ENCODE assay signal across 15 cellular contexts in genomic region chr17:61009619-61010018, GRCh38.
A peak's percentile ranks its signal among the peaks of the same experiment; 100 is the strongest.
DNase-seq lines count a peak whose midpoint lies in the region; ATAC-seq and TF ChIP-seq lines count a peak whose summit lies in the region.
"Had no signal": no experiment of that assay in that cellular context is flagged by ENCODE, and none has a peak within 500 bp of the region (broad histone marks: within the 10 kb centered on the region; RNA-seq: fewer than 3 reads in every experiment).

No MANE protein-coding gene starts in this region.

- DNase-seq in DMS153 treated with DMSO at 0.1 percent for 48 hours (lab: John Stamatoyannopoulos, UW; ENCODE audit: unreplicated experiment) = peak; percentile 4
- no peak for DNase-seq in DMS153 (lab: John Stamatoyannopoulos, UW)
- DNase-seq in IMR-90 = peak; percentile 42
- DNase-seq in brain microvascular endothelial cell = peak; percentile 39
- DNase-seq in myocyte (ENCODE audit: low read depth) = peak; percentile 6
- no peak for DNase-seq in T-helper 2 cell treated with Interferon-gamma antibody and Interleukin-4, amounts not matched to agents 5 μg/mL and 100 μg/mL, for 36 hours (ENCODE audit: low spot score)
- no peak for DNase-seq in GM19238 (ENCODE audit: insufficient read length, low spot score)
- DNase-seq: 8988T, Caco-2, hypothalamus, NCI-H146, sigmoid colon, testis had no signal

- CTCF ChIA-PET in IMR-90 (lab: Yijun Ruan, JAX) = interaction anchor here (0.6 kb wide), 1 partner anchor 254 kb away, joined by 3 read pairs; no protein-coding TSS in a partner anchor

- H2BK20ac ChIP-seq in IMR-90 (ENCODE audit: low read depth, low read length) = no peak overlapping the region

- no peak overlapping the region for H2BK120ac ChIP-seq in IMR-90 (ENCODE audit: low read depth, low read length)

- TF ChIP-seq POLR2A in IMR-90 (IDR thresholded peaks at IDR 0.05; ENCODE audit: low read depth, low read length) = no peak

- H2BK5ac ChIP-seq in IMR-90 (ENCODE audit: low read depth, low read length, poor library complexity, severe bottlenecking) = no peak overlapping the region

- H4K8ac ChIP-seq in IMR-90 (ENCODE audit: low read depth in 2 of 2, low read length in 2 of 2) = no peak overlapping the region

- no peak overlapping the region for H3K4me3 ChIP-seq in IMR-90 (ENCODE audit: insufficient read depth, low read depth, low read length)
- H3K4me3 ChIP-seq in brain microvascular endothelial cell (ENCODE audit: low read depth, low read length) = no peak overlapping the region
- H3K4me3 ChIP-seq: sigmoid colon, testis had no signal

- H3K27ac ChIP-seq in IMR-90 (ENCODE audit: insufficient read depth, low read length) (no peak overlapping the region), brain microvascular endothelial cell (no peak overlapping the region)
- H3K27ac ChIP-seq: sigmoid colon had no signal

- H3K9me3 Mint-ChIP-seq in T-helper 2 cell treated with Interferon-gamma antibody and Interleukin-4, amounts not matched to agents 5 μg/mL and 100 μg/mL, for 36 hours = no peaks in the 10 kb centered on the region

- BruUV-seq in IMR-90 (replicated peaks; lab: Mats Ljungman, UMichigan) = no TSS peak

- H3K4me3 Mint-ChIP-seq in T-helper 2 cell treated with Interferon-gamma antibody and Interleukin-4, amounts not matched to agents 5 μg/mL and 100 μg/mL, for 36 hours = no peak overlapping the region
- H3K4me3 Mint-ChIP-seq: activated naive CD8-positive, alpha-beta T cell had no signal

- no peaks in the 10 kb centered on the region for H3K36me3 Mint-ChIP-seq in T-helper 2 cell treated with Interferon-gamma antibody and Interleukin-4, amounts not matched to agents 5 μg/mL and 100 μg/mL, for 36 hours (ENCODE audit: low read depth)

- in situ Hi-C loops in IMR-90 (cut with MboI; ENCODE audit: low sequenced_read_pairs) (no loop called here), brain microvascular endothelial cell (cut with HindIII; ENCODE audit: low pct_ligation_motif_present, low sequenced_read_pairs) (no loop called here)

- WGBS in IMR-90 (ENCODE audit: extremely low coverage in 2 of 2, insufficient read length in 1 of 2), 2 experiments = no CpG with 5 or more reads among the region's 1 CpG

- H3K27me3 ChIP-seq in IMR-90 (ENCODE audit: control insufficient read depth, insufficient read depth, low read length) = no peaks in the 10 kb centered on the region
- H3K27me3 ChIP-seq in brain microvascular endothelial cell (replicated peaks) = no peaks in the 10 kb centered on the region
- H3K27me3 ChIP-seq: sigmoid colon, testis had no signal

- H4K5ac ChIP-seq in IMR-90 (ENCODE audit: low read depth, low read length) = no peak overlapping the region

- H3K79me1 ChIP-seq in IMR-90 (ENCODE audit: low read depth in 1 of 2, low read length in 2 of 2) = no peaks in the 10 kb centered on the region

- 0 out of 2 replicates have a peak, but pooled peaks cover 1% of the 10 kb centered on the region for H3K4me1 ChIP-seq in IMR-90 (ENCODE audit: control insufficient read depth, insufficient read depth, low read length)
- H3K4me1 ChIP-seq: Caco-2, sigmoid colon, testis had no signal

- H3K9me1 ChIP-seq in IMR-90 (ENCODE audit: insufficient read depth, low read length) = peaks cover 3% of the 10 kb centered on the region; the same call in 1 of the 2 replicates

- H3K56ac ChIP-seq in IMR-90 (ENCODE audit: extremely low read depth, insufficient read depth, low read length) = no peak overlapping the region

- H4K91ac ChIP-seq in IMR-90 (ENCODE audit: insufficient read depth, low read depth, low read length) = no peak overlapping the region

- no peak overlapping the region for H3K14ac ChIP-seq in IMR-90 (replicated peaks; ENCODE audit: low read depth, low read length)

- no peak overlapping the region for H2AK9ac ChIP-seq in IMR-90 (replicated peaks; ENCODE audit: low read depth, low read length, poor library complexity)

- no peak overlapping the region for H3K4me2 ChIP-seq in IMR-90 (ENCODE audit: low read depth, low read length)

- no peaks in the 10 kb centered on the region for H4K20me1 ChIP-seq in IMR-90 (ENCODE audit: insufficient read depth, low read length)

- H3K4me1 Mint-ChIP-seq in T-helper 2 cell treated with Interferon-gamma antibody and Interleukin-4, amounts not matched to agents 5 μg/mL and 100 μg/mL, for 36 hours (ENCODE audit: low read depth) = no peaks in the 10 kb centered on the region

- H3K27me3 Mint-ChIP-seq in T-helper 2 cell treated with Interferon-gamma antibody and Interleukin-4, amounts not matched to agents 5 μg/mL and 100 μg/mL, for 36 hours (ENCODE audit: low read depth) = no peaks in the 10 kb centered on the region

- ATAC-seq in IMR-90 (ENCODE audit: low read depth) (no peak), HG02852 (IDR thresholded peaks at IDR 0.05; ENCODE audit: unreplicated experiment) (no peak)

- POLR2A ChIA-PET in IMR-90 (lab: Charles Lee; ENCODE audit: unreplicated experiment) = no interaction called here

- TF ChIP-seq RAD21 in IMR-90 (IDR thresholded peaks at IDR 0.05; ENCODE audit: low read length) = no peak

- H3K9me3 ChIP-seq in IMR-90 (ENCODE audit: control insufficient read depth, insufficient read depth, low read length) = no peaks in the 10 kb centered on the region
- H3K9me3 ChIP-seq: Caco-2, sigmoid colon, testis had no signal

- no peak overlapping the region for H2BK15ac ChIP-seq in IMR-90 (ENCODE audit: low read depth, low read length)

- intact Hi-C loops in IMR-90 (cut with micrococcal nuclease) = no loop called here

- no peak overlapping the region for H2AFZ ChIP-seq in IMR-90 (replicated peaks; ENCODE audit: low read length, poor library complexity)

- H2AK5ac ChIP-seq in IMR-90 (ENCODE audit: low read depth, low read length) = no peak overlapping the region

- H3K36me3 ChIP-seq in IMR-90 (ENCODE audit: control insufficient read depth, insufficient read depth, low read length) (no peaks in the 10 kb centered on the region), brain microvascular endothelial cell (replicated peaks) (no peaks in the 10 kb centered on the region)
- H3K36me3 ChIP-seq: sigmoid colon had no signal

- H3K9ac ChIP-seq in IMR-90 (ENCODE audit: low read depth, low read length) = no peak overlapping the region

- no peak overlapping the region for H3K18ac ChIP-seq in IMR-90 (ENCODE audit: low read depth, low read length)

- H3K23ac ChIP-seq in IMR-90 (ENCODE audit: low read depth, low read length) = no peak overlapping the region

- no peak overlapping the region for H3K4ac ChIP-seq in IMR-90 (ENCODE audit: low read depth, low read length)

- no peak for TF ChIP-seq CTCF in IMR-90 (conservative IDR thresholded peaks at IDR 0.05; ENCODE audit: low read depth, low read length)
- TF ChIP-seq CTCF in brain microvascular endothelial cell (IDR thresholded peaks at IDR 0.05; ENCODE audit: low read depth, low read length, missing control alignments) = no peak

- dilution Hi-C loops in IMR-90 (cut with HindIII; ENCODE audit: low sequenced_read_pairs, unreplicated experiment) = no loop called here

- H3K27ac Mint-ChIP-seq in T-helper 2 cell treated with Interferon-gamma antibody and Interleukin-4, amounts not matched to agents 5 μg/mL and 100 μg/mL, for 36 hours = no peak overlapping the region
- H3K27ac Mint-ChIP-seq: activated naive CD8-positive, alpha-beta T cell had no signal

TF ChIP-seq in IMR-90, 13 proteins besides CTCF, POLR2A, EP300 and RAD21:
- TF ChIP-seq FOS (IDR thresholded peaks at IDR 0.05; ENCODE audit: low read depth, low read length) (no peak), RFX5 (IDR thresholded peaks at IDR 0.05; ENCODE audit: low read depth, low read length) (no peak), RCOR1 (IDR thresholded peaks at IDR 0.05; ENCODE audit: insufficient replicate concordance, low read length) (no peak), SMC3 (IDR thresholded peaks at IDR 0.05; ENCODE audit: low read depth, low read length) (no peak), NFE2L2 (IDR thresholded peaks at IDR 0.05; ENCODE audit: low read depth, low read length) (no peak), CHD1 (IDR thresholded peaks at IDR 0.05; ENCODE audit: low read depth, low read length) (no peak), CEBPB (IDR thresholded peaks at IDR 0.05; ENCODE audit: low read depth, low read length) (no peak), BHLHE40 (IDR thresholded peaks at IDR 0.05; ENCODE audit: low read depth, low read length) (no peak), MXI1 (IDR thresholded peaks at IDR 0.05; ENCODE audit: borderline replicate concordance, low read depth, low read length) (no peak), MAFK (IDR thresholded peaks at IDR 0.05; ENCODE audit: low read depth, low read length) (no peak), MAZ (IDR thresholded peaks at IDR 0.05; ENCODE audit: borderline replicate concordance, low read depth, low read length) (no peak)
- TF ChIP-seq, protein P1, sequence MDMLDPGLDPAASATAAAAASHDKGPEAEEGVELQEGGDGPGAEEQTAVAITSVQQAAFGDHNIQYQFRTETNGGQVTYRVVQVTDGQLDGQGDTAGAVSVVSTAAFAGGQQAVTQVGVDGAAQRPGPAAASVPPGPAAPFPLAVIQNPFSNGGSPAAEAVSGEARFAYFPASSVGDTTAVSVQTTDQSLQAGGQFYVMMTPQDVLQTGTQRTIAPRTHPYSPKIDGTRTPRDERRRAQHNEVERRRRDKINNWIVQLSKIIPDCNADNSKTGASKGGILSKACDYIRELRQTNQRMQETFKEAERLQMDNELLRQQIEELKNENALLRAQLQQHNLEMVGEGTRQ (IDR thresholded peaks at IDR 0.05; ENCODE audit: low read depth, low read length) = no peak
- TF ChIP-seq, protein P2, sequence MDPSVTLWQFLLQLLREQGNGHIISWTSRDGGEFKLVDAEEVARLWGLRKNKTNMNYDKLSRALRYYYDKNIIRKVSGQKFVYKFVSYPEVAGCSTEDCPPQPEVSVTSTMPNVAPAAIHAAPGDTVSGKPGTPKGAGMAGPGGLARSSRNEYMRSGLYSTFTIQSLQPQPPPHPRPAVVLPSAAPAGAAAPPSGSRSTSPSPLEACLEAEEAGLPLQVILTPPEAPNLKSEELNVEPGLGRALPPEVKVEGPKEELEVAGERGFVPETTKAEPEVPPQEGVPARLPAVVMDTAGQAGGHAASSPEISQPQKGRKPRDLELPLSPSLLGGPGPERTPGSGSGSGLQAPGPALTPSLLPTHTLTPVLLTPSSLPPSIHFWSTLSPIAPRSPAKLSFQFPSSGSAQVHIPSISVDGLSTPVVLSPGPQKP (IDR thresholded peaks at IDR 0.05; ENCODE audit: borderline replicate concordance, low read depth, low read length) = no peak

Comparison
In these comparisons a context has a peak if more than half of its experiments do, and no peak if none do; other contexts are left out.
1. DNase-seq: peak in DMS153 treated with DMSO at 0.1 percent for 48 hours (single experiment), IMR-90 (single experiment), brain microvascular endothelial cell (single experiment) and myocyte (single experiment); none in DMS153 (single experiment), T-helper 2 cell treated with Interferon-gamma antibody and Interleukin-4, amounts not matched to agents 5 μg/mL and 100 μg/mL, for 36 hours (single experiment) and GM19238 (single experiment).